In the genomic region with DNA sequence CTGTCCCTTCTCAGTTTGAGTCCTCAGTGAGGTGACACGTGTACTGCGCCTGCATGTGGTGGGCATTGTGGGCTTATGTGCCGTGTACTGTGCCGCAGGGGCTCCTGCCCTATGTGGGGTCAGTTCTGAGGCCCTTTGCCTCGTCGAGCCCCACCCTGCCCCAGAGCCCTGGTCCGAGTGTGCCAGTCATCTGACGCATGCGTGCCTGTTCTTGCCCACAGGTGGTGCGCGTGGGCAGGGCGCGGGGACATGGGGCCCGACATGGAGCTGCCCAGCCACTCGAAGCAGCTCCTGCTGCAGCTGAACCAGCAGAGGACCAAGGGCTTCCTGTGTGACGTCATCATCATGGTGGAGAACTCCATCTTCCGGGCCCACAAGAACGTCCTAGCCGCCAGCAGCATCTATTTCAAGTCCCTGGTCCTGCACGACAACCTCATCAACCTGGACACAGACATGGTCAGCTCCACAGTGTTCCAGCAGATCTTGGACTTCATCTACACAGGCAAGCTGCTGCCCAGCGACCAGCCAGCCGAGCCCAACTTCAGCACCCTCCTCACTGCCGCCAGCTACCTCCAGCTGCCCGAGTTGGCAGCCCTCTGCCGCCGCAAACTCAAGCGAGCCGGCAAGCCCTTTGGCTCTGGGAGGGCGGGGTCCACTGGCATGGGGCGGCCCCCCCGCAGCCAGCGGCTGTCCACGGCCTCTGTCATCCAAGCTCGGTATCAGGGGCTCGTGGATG, we compare ENCODE assay signal across 1 cellular context.
A peak's percentile ranks its signal among the peaks of the same experiment; 100 is the strongest.
TF ChIP-seq lines count a peak whose summit lies in the region.

No MANE protein-coding gene starts in this region.

TF ChIP-seq in K562, 482 proteins besides CTCF, POLR2A, EP300 and RAD21 (continued from another document):
- TF ChIP-seq, protein P1, sequence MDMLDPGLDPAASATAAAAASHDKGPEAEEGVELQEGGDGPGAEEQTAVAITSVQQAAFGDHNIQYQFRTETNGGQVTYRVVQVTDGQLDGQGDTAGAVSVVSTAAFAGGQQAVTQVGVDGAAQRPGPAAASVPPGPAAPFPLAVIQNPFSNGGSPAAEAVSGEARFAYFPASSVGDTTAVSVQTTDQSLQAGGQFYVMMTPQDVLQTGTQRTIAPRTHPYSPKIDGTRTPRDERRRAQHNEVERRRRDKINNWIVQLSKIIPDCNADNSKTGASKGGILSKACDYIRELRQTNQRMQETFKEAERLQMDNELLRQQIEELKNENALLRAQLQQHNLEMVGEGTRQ (CRISPR knock-in tag; IDR thresholded peaks at IDR 0.05) = 0 out of 2 replicates have a peak, but pooled peaks have one; percentile 7
- TF ChIP-seq PRMT5 (CRISPR knock-in tag; IDR thresholded peaks at IDR 0.05) = 0 out of 2 replicates have a peak, but pooled peaks have one; percentile 15
- TF ChIP-seq, protein P2, sequence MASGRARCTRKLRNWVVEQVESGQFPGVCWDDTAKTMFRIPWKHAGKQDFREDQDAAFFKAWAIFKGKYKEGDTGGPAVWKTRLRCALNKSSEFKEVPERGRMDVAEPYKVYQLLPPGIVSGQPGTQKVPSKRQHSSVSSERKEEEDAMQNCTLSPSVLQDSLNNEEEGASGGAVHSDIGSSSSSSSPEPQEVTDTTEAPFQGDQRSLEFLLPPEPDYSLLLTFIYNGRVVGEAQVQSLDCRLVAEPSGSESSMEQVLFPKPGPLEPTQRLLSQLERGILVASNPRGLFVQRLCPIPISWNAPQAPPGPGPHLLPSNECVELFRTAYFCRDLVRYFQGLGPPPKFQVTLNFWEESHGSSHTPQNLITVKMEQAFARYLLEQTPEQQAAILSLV (tag; IDR thresholded peaks at IDR 0.05) = no peak
- no peak for TF ChIP-seq ZEB2 (IDR thresholded peaks at IDR 0.05)
- no peak for TF ChIP-seq SMC3 (conservative IDR thresholded peaks at IDR 0.05; ENCODE audit: insufficient read depth, low read depth, low read length)
- 0 out of 4 replicates have a peak, but pooled peaks of 1 of the 2 experiments have one; percentile 30 for TF ChIP-seq KDM4B (IDR thresholded peaks at IDR 0.05; ENCODE audit: borderline replicate concordance in 2 of 2, low read depth in 1 of 2)
